In genomic region chr20:57959589-57959988, GRCh38 we compare ENCODE assay signal across 16 cellular contexts.
"Had no signal": no experiment of that assay in that cellular context is flagged by ENCODE, and none has a peak within 500 bp of the region (broad histone marks: within the 10 kb centered on the region; RNA-seq: fewer than 3 reads in every experiment).

No MANE protein-coding gene starts in this region.

- H3K36me3 ChIP-seq: heart right ventricle, neural progenitor cell, spleen, WERI-Rb-1 had no signal

- H3K4me2 ChIP-seq: neural progenitor cell had no signal

- H3K4me1 ChIP-seq: neural progenitor cell, spleen had no signal

- H3K27ac ChIP-seq: heart right ventricle, neural progenitor cell, spleen, WERI-Rb-1 had no signal

- H3K27ac Mint-ChIP-seq: activated naive CD4-positive, alpha-beta T cell treated with anti-CD3 and anti-CD28 coated beads, Interleukin-2, amount 10 ng/mL, durations not matched to agents 7 days and 5 days; activated naive CD8-positive, alpha-beta T cell treated with anti-CD3 and anti-CD28 coated beads, Interleukin-2, amount 50 U/mL, for 24 hours; neural progenitor cell; stimulated activated memory B cell treated with anti-CD40 and anti-IgM and Interleukin-4, amounts not matched to agents 10 μg/mL and 1 μg/mL and 100 μg/mL, for 72 hours had no signal

- H3K4me3 ChIP-seq: heart right ventricle, neural progenitor cell, spleen had no signal

- H2AFZ ChIP-seq: neural progenitor cell had no signal

- H3K36me3 Mint-ChIP-seq: activated naive CD4-positive, alpha-beta T cell treated with anti-CD3 and anti-CD28 coated beads, Interleukin-2, amount 10 ng/mL, durations not matched to agents 7 days and 5 days; neural progenitor cell; stimulated activated memory B cell treated with anti-CD40 and anti-IgM and Interleukin-4, amounts not matched to agents 10 μg/mL and 1 μg/mL and 100 μg/mL, for 72 hours had no signal

- DNase-seq: activated CD4-positive, alpha-beta T cell treated with anti-CD3 and anti-CD28 coated beads for 1 hour; activated CD8-positive, alpha-beta memory T cell treated with anti-CD3 and anti-CD28 coated beads for 24 hours; activated CD8-positive, alpha-beta memory T cell treated with anti-CD3 and anti-CD28 coated beads, Interleukin-2, amount 50 U/mL, for 48 hours; activated effector memory CD4-positive, alpha-beta T cell treated with Interleukin-2 at 50 U/mL for 16 hours; activated naive CD4-positive, alpha-beta T cell treated with anti-CD3 and anti-CD28 coated beads, Interleukin-2, amount 10 ng/mL, durations not matched to agents 7 days and 5 days; activated naive CD8-positive, alpha-beta T cell treated with anti-CD3 and anti-CD28 coated beads, Interleukin-2, amount 50 U/mL, for 24 hours; activated T-cell treated with anti-CD3 and anti-CD28 coated beads, Interleukin-2, amount 50 U/mL, for 48 hours; effector CD4-positive, alpha-beta T cell; heart right ventricle; left cardiac atrium; spleen; stimulated activated CD4-positive, alpha-beta T cell treated with anti-CD3 and anti-CD28 coated beads, Interleukin-4, amount 100 ng/mL, for 4 hours; T-helper 2 cell; WERI-Rb-1 had no signal

- H3K4me3 Mint-ChIP-seq: activated naive CD4-positive, alpha-beta T cell treated with anti-CD3 and anti-CD28 coated beads, Interleukin-2, amount 10 ng/mL, durations not matched to agents 7 days and 5 days; activated naive CD8-positive, alpha-beta T cell treated with anti-CD3 and anti-CD28 coated beads, Interleukin-2, amount 50 U/mL, for 24 hours; neural progenitor cell; stimulated activated memory B cell treated with anti-CD40 and anti-IgM and Interleukin-4, amounts not matched to agents 10 μg/mL and 1 μg/mL and 100 μg/mL, for 72 hours had no signal

- H3K9me3 Mint-ChIP-seq: activated naive CD8-positive, alpha-beta T cell treated with anti-CD3 and anti-CD28 coated beads, Interleukin-2, amount 50 U/mL, for 24 hours had no signal

- ATAC-seq: activated naive CD8-positive, alpha-beta T cell treated with anti-CD3 and anti-CD28 coated beads, Interleukin-2, amount 50 U/mL, for 24 hours; heart right ventricle; stimulated activated memory B cell treated with anti-CD40 and anti-IgM and Interleukin-4, amounts not matched to agents 10 μg/mL and 1 μg/mL and 100 μg/mL, for 72 hours had no signal

- H3K9ac ChIP-seq: neural progenitor cell had no signal

- H3K9me3 ChIP-seq: heart right ventricle had no signal

- H3K27me3 ChIP-seq: neural progenitor cell, spleen had no signal

- H3K4me1 Mint-ChIP-seq: activated naive CD4-positive, alpha-beta T cell treated with anti-CD3 and anti-CD28 coated beads, Interleukin-2, amount 10 ng/mL, durations not matched to agents 7 days and 5 days; activated naive CD8-positive, alpha-beta T cell treated with anti-CD3 and anti-CD28 coated beads, Interleukin-2, amount 50 U/mL, for 24 hours; stimulated activated memory B cell treated with anti-CD40 and anti-IgM and Interleukin-4, amounts not matched to agents 10 μg/mL and 1 μg/mL and 100 μg/mL, for 72 hours had no signal
